Comparison of ENCODE assay signal across 13 cellular contexts in genomic region chr5:38853753-38854470, GRCh38. TPM values are rescaled to one million over a fixed set of nuclear protein-coding genes. Genes with fewer than 3 reads are reported as not detected.
DNase-seq lines count a peak whose midpoint lies in the region; ATAC-seq and TF ChIP-seq lines count a peak whose summit lies in the region.
"Had no signal": no experiment of that assay in that cellular context is flagged by ENCODE, and none has a peak within 500 bp of the region (broad histone marks: within the 10 kb centered on the region; RNA-seq: fewer than 3 reads in every experiment).

No MANE protein-coding gene starts in this region.

- peak; percentile 96 for DNase-seq in HS-27A (ENCODE audit: low read depth)
- DNase-seq in brain microvascular endothelial cell = peak; percentile 90
- DNase-seq in left lung = no peak
- no peak for DNase-seq in NCI-H1930 (lab: John Stamatoyannopoulos, UW)
- DNase-seq in globus pallidus (ENCODE audit: low spot score) = no peak
- DNase-seq: anterior cingulate cortex, H9, left colon, NCI-H2171 had no signal

- peaks cover 84% of the 10 kb centered on the region for H3K79me2 ChIP-seq in ACC112 (ENCODE audit: control insufficient read depth, insufficient read depth, low read length, unreplicated experiment)

- in situ Hi-C loops in brain microvascular endothelial cell (cut with HindIII; ENCODE audit: low pct_ligation_motif_present, low sequenced_read_pairs) = no loop called here

- intact Hi-C loops in left lung (cut with DNase I) = no loop called here

- ATAC-seq in left lung (peak; percentile 90), GM18907 (IDR thresholded peaks at IDR 0.05; ENCODE audit: unreplicated experiment) (no peak), HG03280 (IDR thresholded peaks at IDR 0.05; ENCODE audit: unreplicated experiment) (no peak)
- ATAC-seq: left colon had no signal

- H2AFZ ChIP-seq in ACC112 (ENCODE audit: low read length, unreplicated experiment) = no peak overlapping the region

- H3K4me1 ChIP-seq in ACC112 (ENCODE audit: control insufficient read depth, insufficient read depth, low read length, unreplicated experiment) = peaks cover 14% of the 10 kb centered on the region
- H3K4me1 ChIP-seq in left lung = peaks cover 28 to 34% of the 10 kb centered on the region in 2 donors

- H3K27me3 ChIP-seq in ACC112 (ENCODE audit: insufficient read depth, low read length) = no peaks in the 10 kb centered on the region
- no peaks in the 10 kb centered on the region for H3K27me3 ChIP-seq in brain microvascular endothelial cell (replicated peaks)
- peaks cover 0 to under 1% of the 10 kb centered on the region in 2 donors for H3K27me3 ChIP-seq in left lung

- H3K27ac ChIP-seq in ACC112 (ENCODE audit: low read depth, low read length) = peak overlapping the region; percentile 53
- peak overlapping the region; percentile 51 for H3K27ac ChIP-seq in brain microvascular endothelial cell
- peak overlapping the region; percentile 55 to 58 for H3K27ac ChIP-seq in left lung

- H3K4me3 ChIP-seq in ACC112 (ENCODE audit: low read depth, low read length) (no peak overlapping the region), brain microvascular endothelial cell (ENCODE audit: low read depth, low read length) (no peak overlapping the region), left lung (no peak overlapping the region)

- TF ChIP-seq CTCF in brain microvascular endothelial cell (IDR thresholded peaks at IDR 0.05; ENCODE audit: low read depth, low read length, missing control alignments) (no peak), left lung (IDR thresholded peaks at IDR 0.05) (no peak)

- peaks cover 40% of the 10 kb centered on the region for H3K36me3 ChIP-seq in ACC112 (ENCODE audit: insufficient read depth, low read length)
- no peaks in the 10 kb centered on the region for H3K36me3 ChIP-seq in brain microvascular endothelial cell (replicated peaks)
- H3K36me3 ChIP-seq in left lung = no peaks in the 10 kb centered on the region

- H3K9me3 ChIP-seq in left lung = no peaks in the 10 kb centered on the region

RNA-seq across cellular contexts. Expression of gene OSMR, which starts 8.1 kb away (rescaled TPM):
- 100 to 1,000 TPM in 1 of 2 donors, 10 to 100 TPM in 1; 87.8 to 103 TPM for total RNA-seq in left lung
- total RNA-seq: B cell had no signal

Comparison
In these comparisons a context has a peak if more than half of its experiments do, and no peak if none do; other contexts are left out.
1. DNase-seq: peak in HS-27A (single experiment) and brain microvascular endothelial cell (single experiment); none in left lung (0 of 2), NCI-H1930 (0 of 2) and globus pallidus (single experiment).
2. Peak in every context shown above with its lines, with median percentiles within 50 percentile points of each other: H3K27ac ChIP-seq.